Comparison of ENCODE assay signal across 1 cellular context in genomic region chr19:18939922-18940775, GRCh38.
A peak's percentile ranks its signal among the peaks of the same experiment; 100 is the strongest.
TF ChIP-seq lines count a peak whose summit lies in the region.

No MANE protein-coding gene starts in this region.

TF ChIP-seq in H1, 55 proteins besides CTCF, POLR2A, EP300 and RAD21:
- TF ChIP-seq KDM1A (IDR thresholded peaks at IDR 0.05; ENCODE audit: borderline replicate concordance, low read length) (no peak), TCF12 (IDR thresholded peaks at IDR 0.05; ENCODE audit: low read depth, low read length) (0 out of 2 replicates have a peak, but pooled peaks have one; percentile 56), KDM4A (IDR thresholded peaks at IDR 0.05; ENCODE audit: low read depth, low read length, severe bottlenecking) (peak; percentile 74), SIN3A (conservative IDR thresholded peaks at IDR 0.05 in 1 of 2, IDR thresholded peaks at IDR 0.05 in 1 of 2; ENCODE audit: low read depth in 1 of 2, low read length in 2 of 2) (peak; percentile 44 to 72; a peak in 2 of 4 replicates), SP1 (IDR thresholded peaks at IDR 0.05; ENCODE audit: low read depth, low read length) (0 out of 2 replicates have a peak, but pooled peaks have one; percentile 35), TAF7 (optimal IDR thresholded peaks at IDR 0.05; ENCODE audit: borderline replicate concordance, low read depth, low read length) (no peak), SIX5 (IDR thresholded peaks at IDR 0.05; ENCODE audit: low read depth, low read length) (peak; percentile 39; the same call in 1 of the 2 replicates), HDAC2 (IDR thresholded peaks at IDR 0.05; ENCODE audit: borderline replicate concordance in 1 of 2, low read depth in 2 of 2, low read length in 2 of 2) (peak in 1 of 2 experiments; percentile 91; a peak in 2 of 4 replicates), ASH2L (IDR thresholded peaks at IDR 0.05; ENCODE audit: low read length) (peak; percentile 56), GABPA (IDR thresholded peaks at IDR 0.05; ENCODE audit: borderline replicate concordance, insufficient read depth, low read length) (0 out of 2 replicates have a peak, but pooled peaks have one; percentile 36), TEAD4 (IDR thresholded peaks at IDR 0.05; ENCODE audit: low read depth, low read length) (no peak), SAP30 (IDR thresholded peaks at IDR 0.05; ENCODE audit: insufficient read depth, insufficient replicate concordance, low read length) (no peak), PHF8 (conservative IDR thresholded peaks at IDR 0.05; ENCODE audit: low read depth, low read length) (peak; percentile 18), CHD7 (IDR thresholded peaks at IDR 0.05; ENCODE audit: insufficient replicate concordance, low read length) (peak; percentile 67), E2F6 (IDR thresholded peaks at IDR 0.05) (no peak; the same call in 1 of the 2 replicates), YY1 (IDR thresholded peaks at IDR 0.05; ENCODE audit: low read depth, low read length) (no peak), BACH1 (IDR thresholded peaks at IDR 0.05; ENCODE audit: low read length) (no peak)
TF ChIP-seq in H1: peak in this region for 10.
